Comparison of ENCODE assay signal across 14 cellular contexts in the genomic region with DNA sequence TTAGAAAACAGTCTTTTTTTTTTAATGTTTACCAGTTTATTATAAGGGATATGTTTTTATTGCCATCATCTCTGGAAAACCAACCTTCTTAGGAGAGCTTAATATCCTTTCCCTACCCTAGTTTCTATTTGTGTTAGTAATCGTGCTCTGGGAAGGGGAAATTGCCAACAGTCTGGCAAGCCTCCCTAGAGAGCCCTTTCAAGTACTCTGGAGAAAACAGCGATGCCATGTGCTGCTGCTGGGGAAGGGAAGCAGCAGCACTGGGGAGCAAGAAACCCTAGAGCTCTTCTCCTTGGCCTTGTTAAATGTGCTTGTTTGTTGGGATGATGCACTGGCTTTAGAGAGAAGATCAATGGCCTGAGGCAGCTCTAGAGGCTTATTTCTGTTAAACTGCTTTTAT. TPM values are rescaled to one million over a fixed set of nuclear protein-coding genes. Genes with fewer than 3 reads are reported as not detected.
DNase-seq lines count a peak whose midpoint lies in the region; ATAC-seq and TF ChIP-seq lines count a peak whose summit lies in the region.
"Had no signal": no experiment of that assay in that cellular context is flagged by ENCODE, and none has a peak within 500 bp of the region (broad histone marks: within the 10 kb centered on the region; RNA-seq: fewer than 3 reads in every experiment).

No MANE protein-coding gene starts in this region.

- no peak for DNase-seq in SK-N-MC (ENCODE audit: low read depth, low spot score)
- peak; percentile 68 for DNase-seq in medulla oblongata (ENCODE audit: extremely low spot score)
- DNase-seq in HT-29 (ENCODE audit: low spot score), result no peak
- DNase-seq: effector CD4-positive, alpha-beta T cell; GOT3; Peyer's patch; stimulated activated naive CD4-positive, alpha-beta T cell had no signal

- CTCF ChIA-PET in HEK293 (lab: Yijun Ruan, JAX), result interaction anchor here (0.6 to 3.8 kb wide), 7 partner anchors 21 to 376 kb away, joined by 3 to 19 read pairs (median 3); no protein-coding TSS in a partner anchor

- H3K4me3 ChIP-seq in BLaER1, result no peak overlapping the region
- H3K4me3 ChIP-seq in HEK293 (ENCODE audit: low read depth, low read length), result no peak overlapping the region
- H3K4me3 ChIP-seq in SK-N-MC, result no peak overlapping the region; the same call in 1 of the 2 replicates
- H3K4me3 ChIP-seq: ovary, Peyer's patch had no signal

- H3K9me3 ChIP-seq in BLaER1 (no peaks in the 10 kb centered on the region), HEK293 (ENCODE audit: control insufficient read depth, insufficient read depth, low read depth, low read length) (no peaks in the 10 kb centered on the region), SK-N-MC (ENCODE audit: low read depth, low read length) (no peaks in the 10 kb centered on the region)
- H3K9me3 ChIP-seq: ovary, Peyer's patch had no signal

- no peak for ATAC-seq in GM19395 (IDR thresholded peaks at IDR 0.05; ENCODE audit: unreplicated experiment)
- no peak for ATAC-seq in GM18498 (IDR thresholded peaks at IDR 0.05; ENCODE audit: unreplicated experiment)
- no peak for ATAC-seq in GM21381 (IDR thresholded peaks at IDR 0.05; ENCODE audit: unreplicated experiment)

- peak overlapping the region; percentile 77 for H3K4me2 ChIP-seq in BLaER1

- peak overlapping the region; percentile 39 for H3K9ac ChIP-seq in BLaER1
- H3K9ac ChIP-seq in SK-N-MC (ENCODE audit: insufficient read length), result peak overlapping the region; percentile 26

- peaks cover 83% of the 10 kb centered on the region for H4K20me1 ChIP-seq in BLaER1

- peak overlapping the region; percentile 53; the same call in 1 of the 2 replicates for H3K27ac ChIP-seq in BLaER1
- H3K27ac ChIP-seq in HEK293 (ENCODE audit: extremely low read depth, low read depth, low read length), result no peak overlapping the region
- peak overlapping the region; percentile 49 for H3K27ac ChIP-seq in SK-N-MC
- H3K27ac ChIP-seq: C4-2B, ovary, Peyer's patch had no signal

- POLR2A ChIA-PET in HEK293 (lab: Yijun Ruan, JAX), result interaction anchor here (1.0 to 3.0 kb wide), 2 partner anchors 11 to 60 kb away, joined by 3 to 10 read pairs; a partner anchor contains a TSS

- H3K36me3 ChIP-seq in BLaER1, result peaks cover 40% of the 10 kb centered on the region
- H3K36me3 ChIP-seq in HEK293 (ENCODE audit: control insufficient read depth in 2 of 2, insufficient read depth in 1 of 2, low read length in 2 of 2), result peaks cover 6 to 12% of the 10 kb centered on the region in 2 experiments; a peak in 2 of 3 replicates
- no peaks in the 10 kb centered on the region for H3K36me3 ChIP-seq in SK-N-MC (ENCODE audit: insufficient read depth, low read length)
- H3K36me3 ChIP-seq: ovary had no signal

- peaks cover 30% of the 10 kb centered on the region for H3K4me1 ChIP-seq in BLaER1
- H3K4me1 ChIP-seq in HEK293 (ENCODE audit: control insufficient read depth, insufficient read depth, low read length), result peaks cover 3% of the 10 kb centered on the region; the same call in 1 of the 2 replicates

- TF ChIP-seq CTCF in HEK293 (tag by site-specific recombination; IDR thresholded peaks at IDR 0.05), result no peak

- H3K27me3 ChIP-seq in BLaER1, result no peaks in the 10 kb centered on the region
- H3K27me3 ChIP-seq: ovary, Peyer's patch had no signal

TF ChIP-seq in HEK293, 187 proteins besides CTCF, POLR2A, EP300 and RAD21:
- TF ChIP-seq ZNF548 (tag by site-specific recombination; IDR thresholded peaks at IDR 0.05), result no peak
- no peak for TF ChIP-seq ZNF114 (tag by site-specific recombination; IDR thresholded peaks at IDR 0.05)
- TF ChIP-seq, protein P1, sequence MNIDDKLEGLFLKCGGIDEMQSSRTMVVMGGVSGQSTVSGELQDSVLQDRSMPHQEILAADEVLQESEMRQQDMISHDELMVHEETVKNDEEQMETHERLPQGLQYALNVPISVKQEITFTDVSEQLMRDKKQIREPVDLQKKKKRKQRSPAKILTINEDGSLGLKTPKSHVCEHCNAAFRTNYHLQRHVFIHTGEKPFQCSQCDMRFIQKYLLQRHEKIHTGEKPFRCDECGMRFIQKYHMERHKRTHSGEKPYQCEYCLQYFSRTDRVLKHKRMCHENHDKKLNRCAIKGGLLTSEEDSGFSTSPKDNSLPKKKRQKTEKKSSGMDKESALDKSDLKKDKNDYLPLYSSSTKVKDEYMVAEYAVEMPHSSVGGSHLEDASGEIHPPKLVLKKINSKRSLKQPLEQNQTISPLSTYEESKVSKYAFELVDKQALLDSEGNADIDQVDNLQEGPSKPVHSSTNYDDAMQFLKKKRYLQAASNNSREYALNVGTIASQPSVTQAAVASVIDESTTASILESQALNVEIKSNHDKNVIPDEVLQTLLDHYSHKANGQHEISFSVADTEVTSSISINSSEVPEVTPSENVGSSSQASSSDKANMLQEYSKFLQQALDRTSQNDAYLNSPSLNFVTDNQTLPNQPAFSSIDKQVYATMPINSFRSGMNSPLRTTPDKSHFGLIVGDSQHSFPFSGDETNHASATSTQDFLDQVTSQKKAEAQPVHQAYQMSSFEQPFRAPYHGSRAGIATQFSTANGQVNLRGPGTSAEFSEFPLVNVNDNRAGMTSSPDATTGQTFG (tag by site-specific recombination; IDR thresholded peaks at IDR 0.05; ENCODE audit: borderline replicate concordance), result no peak
- TF ChIP-seq, protein P2, sequence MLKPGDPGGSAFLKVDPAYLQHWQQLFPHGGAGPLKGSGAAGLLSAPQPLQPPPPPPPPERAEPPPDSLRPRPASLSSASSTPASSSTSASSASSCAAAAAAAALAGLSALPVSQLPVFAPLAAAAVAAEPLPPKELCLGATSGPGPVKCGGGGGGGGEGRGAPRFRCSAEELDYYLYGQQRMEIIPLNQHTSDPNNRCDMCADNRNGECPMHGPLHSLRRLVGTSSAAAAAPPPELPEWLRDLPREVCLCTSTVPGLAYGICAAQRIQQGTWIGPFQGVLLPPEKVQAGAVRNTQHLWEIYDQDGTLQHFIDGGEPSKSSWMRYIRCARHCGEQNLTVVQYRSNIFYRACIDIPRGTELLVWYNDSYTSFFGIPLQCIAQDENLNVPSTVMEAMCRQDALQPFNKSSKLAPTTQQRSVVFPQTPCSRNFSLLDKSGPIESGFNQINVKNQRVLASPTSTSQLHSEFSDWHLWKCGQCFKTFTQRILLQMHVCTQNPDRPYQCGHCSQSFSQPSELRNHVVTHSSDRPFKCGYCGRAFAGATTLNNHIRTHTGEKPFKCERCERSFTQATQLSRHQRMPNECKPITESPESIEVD (tag by site-specific recombination; IDR thresholded peaks at IDR 0.05), result peak; percentile 44; the same call in 1 of the 2 replicates
- TF ChIP-seq, protein P3, sequence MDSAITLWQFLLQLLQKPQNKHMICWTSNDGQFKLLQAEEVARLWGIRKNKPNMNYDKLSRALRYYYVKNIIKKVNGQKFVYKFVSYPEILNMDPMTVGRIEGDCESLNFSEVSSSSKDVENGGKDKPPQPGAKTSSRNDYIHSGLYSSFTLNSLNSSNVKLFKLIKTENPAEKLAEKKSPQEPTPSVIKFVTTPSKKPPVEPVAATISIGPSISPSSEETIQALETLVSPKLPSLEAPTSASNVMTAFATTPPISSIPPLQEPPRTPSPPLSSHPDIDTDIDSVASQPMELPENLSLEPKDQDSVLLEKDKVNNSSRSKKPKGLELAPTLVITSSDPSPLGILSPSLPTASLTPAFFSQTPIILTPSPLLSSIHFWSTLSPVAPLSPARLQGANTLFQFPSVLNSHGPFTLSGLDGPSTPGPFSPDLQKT (IDR thresholded peaks at IDR 0.05; ENCODE audit: borderline replicate concordance, low read depth, low read length), result no peak
- no peak for TF ChIP-seq ZNF76 (tag by site-specific recombination; IDR thresholded peaks at IDR 0.05; ENCODE audit: borderline replicate concordance, low read depth)
- peak; percentile 71; the same call in 1 of the 2 replicates for TF ChIP-seq MZF1 (tag by site-specific recombination; IDR thresholded peaks at IDR 0.05; ENCODE audit: borderline replicate concordance)
- no peak for TF ChIP-seq ZNF366 (tag by site-specific recombination; conservative IDR thresholded peaks at IDR 0.05)
- TF ChIP-seq ZNF354C (tag by site-specific recombination; IDR thresholded peaks at IDR 0.05; ENCODE audit: borderline replicate concordance, low read depth), result no peak
- no peak for TF ChIP-seq FEZF1 (tag by site-specific recombination; IDR thresholded peaks at IDR 0.05)
TF ChIP-seq in HEK293: peak in this region for 2.

RNA-seq across cellular contexts. Expression of a gene that starts 10.3 kb away (rescaled TPM):
- total RNA-seq in HT-29 (2014; rRNA removed; shearing (Covaris generic)), result 38.1 and 44.7 TPM in 2 replicates

RNA-seq across cellular contexts. Expression of a gene that starts 10.6 kb away (rescaled TPM):
- 123 and 127 TPM in 2 replicates for total RNA-seq in HT-29 (2014; rRNA removed; shearing (Covaris generic))

RNA-seq across cellular contexts. Expression of a gene that starts 21.4 kb away (rescaled TPM):
- total RNA-seq in HT-29 (2014; rRNA removed; shearing (Covaris generic)), result 12.4 and 16.0 TPM in 2 replicates

RNA-seq across cellular contexts. Expression of a gene that starts 32.0 kb away (rescaled TPM):
- total RNA-seq in HT-29 (2014; rRNA removed; shearing (Covaris generic)), result 55.9 and 63.1 TPM in 2 replicates

RNA-seq across cellular contexts. Expression of a gene that starts 37.0 kb away (rescaled TPM):
- 82.1 and 103 TPM in 2 replicates for total RNA-seq in HT-29 (2014; rRNA removed; shearing (Covaris generic))
